ENCODE assay signal across 17 cellular contexts in the genomic region with DNA sequence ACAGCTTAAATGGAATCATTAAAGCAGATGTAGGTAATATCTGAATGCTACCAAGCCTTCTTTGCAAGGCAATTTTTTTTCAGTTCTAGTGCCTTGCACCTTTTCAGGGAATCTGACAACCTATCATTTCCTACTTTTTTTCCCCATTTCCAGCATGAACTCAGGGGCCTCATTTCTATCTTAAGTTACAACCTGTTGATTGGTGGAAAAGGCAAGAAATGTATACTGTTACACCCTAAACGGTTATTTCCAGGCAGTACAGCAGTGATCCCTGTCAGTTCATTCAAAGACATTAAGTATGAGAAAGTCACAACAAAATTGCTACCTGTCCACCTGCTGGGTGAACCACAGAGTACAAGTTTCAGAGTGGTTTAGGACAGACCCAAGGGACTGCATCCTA.
A peak's percentile ranks its signal among the peaks of the same experiment; 100 is the strongest.
DNase-seq lines count a peak whose midpoint lies in the region; TF ChIP-seq lines count a peak whose summit lies in the region.
"Had no signal": no experiment of that assay in that cellular context is flagged by ENCODE, and none has a peak within 500 bp of the region (broad histone marks: within the 10 kb centered on the region; RNA-seq: fewer than 3 reads in every experiment).

No MANE protein-coding gene starts in this region.

- H3K4me3 Mint-ChIP-seq in CD8-positive, alpha-beta memory T cell, result no peak overlapping the region
- H3K4me3 Mint-ChIP-seq: CD4-positive, alpha-beta memory T cell; H9 had no signal

- no peak overlapping the region for H3K9ac ChIP-seq in OCI-LY3 (ENCODE audit: low read length)
- H3K9ac ChIP-seq: GM23248 had no signal

- H3K36me3 Mint-ChIP-seq in CD8-positive, alpha-beta memory T cell, result no peaks in the 10 kb centered on the region
- H3K36me3 Mint-ChIP-seq: CD4-positive, alpha-beta memory T cell had no signal

- H3K4me2 ChIP-seq in OCI-LY3 (ENCODE audit: low read length), result peak overlapping the region; percentile 47
- H3K4me2 ChIP-seq: A549 had no signal

- no peak overlapping the region for H3K27ac Mint-ChIP-seq in CD8-positive, alpha-beta memory T cell
- H3K27ac Mint-ChIP-seq: CD4-positive, alpha-beta memory T cell; H9 had no signal

- no peak for TF ChIP-seq CTCF in OCI-LY3 (IDR thresholded peaks at IDR 0.05; ENCODE audit: low read depth, low read length)

- no peak overlapping the region for H3K27ac ChIP-seq in OCI-LY3 (ENCODE audit: low read length)
- H3K27ac ChIP-seq in CD8-positive, alpha-beta memory T cell (ENCODE audit: low read depth, low read length), result no peak overlapping the region
- H3K27ac ChIP-seq: A549, GM23248 had no signal

- H3K4me3 ChIP-seq in OCI-LY3 (ENCODE audit: low read length), result no peak overlapping the region
- no peak overlapping the region for H3K4me3 ChIP-seq in CD8-positive, alpha-beta memory T cell (ENCODE audit: low read length)
- H3K4me3 ChIP-seq: A549, GM23248 had no signal

- no peaks in the 10 kb centered on the region for H3K27me3 ChIP-seq in OCI-LY3 (ENCODE audit: low read depth, low read length)
- no peaks in the 10 kb centered on the region for H3K27me3 ChIP-seq in CD8-positive, alpha-beta memory T cell (ENCODE audit: insufficient read depth, low read length, poor library complexity, severe bottlenecking)

- H3K9me3 ChIP-seq in OCI-LY3 (ENCODE audit: insufficient read depth, low read length), result no peaks in the 10 kb centered on the region
- no peaks in the 10 kb centered on the region for H3K9me3 ChIP-seq in CD8-positive, alpha-beta memory T cell (ENCODE audit: low read length)
- H3K9me3 ChIP-seq: A549, Caco-2 had no signal

- DNase-seq in NCI-H2227 treated with DMSO at 0.1 percent for 48 hours (lab: John Stamatoyannopoulos, UW) (peak; percentile 86), left kidney (ENCODE audit: low read depth, low spot score) (peak; percentile 12), putamen (ENCODE audit: low spot score) (peak; percentile 73), germinal center (ENCODE audit: low spot score) (no peak), AML-193 (lab: John Stamatoyannopoulos, UW) (no peak)
- DNase-seq in CD8-positive, alpha-beta memory T cell, result no peak
- DNase-seq: 8988T; ACHN; C1 segment of cervical spinal cord; Caco-2; CD4-positive, alpha-beta memory T cell; DMS153; DND-41; GM23248; H9 had no signal

- H2AFZ ChIP-seq in OCI-LY3 (ENCODE audit: low read depth, low read length), result no peak overlapping the region
- H2AFZ ChIP-seq: GM23248 had no signal

- H3K27me3 Mint-ChIP-seq in CD8-positive, alpha-beta memory T cell, result no peaks in the 10 kb centered on the region
- H3K27me3 Mint-ChIP-seq: CD4-positive, alpha-beta memory T cell had no signal

- H3K79me2 ChIP-seq in OCI-LY3 (ENCODE audit: low read length), result no peaks in the 10 kb centered on the region

- H4K20me1 ChIP-seq in OCI-LY3 (ENCODE audit: insufficient read depth, low read length), result no peaks in the 10 kb centered on the region

- no peaks in the 10 kb centered on the region for H3K36me3 ChIP-seq in OCI-LY3 (replicated peaks; ENCODE audit: low read depth, low read length)
- H3K36me3 ChIP-seq in CD8-positive, alpha-beta memory T cell (ENCODE audit: insufficient read depth, low read length), result no peaks in the 10 kb centered on the region

- H3K4me1 ChIP-seq in OCI-LY3 (ENCODE audit: low read length), result peaks cover 16% of the 10 kb centered on the region
- H3K4me1 ChIP-seq in CD8-positive, alpha-beta memory T cell (ENCODE audit: insufficient read depth, low read length), result no peaks in the 10 kb centered on the region
- H3K4me1 ChIP-seq: A549, Caco-2 had no signal

- POLR2A ChIA-PET in CD8-positive, alpha-beta memory T cell (lab: Charles Lee), result no interaction called here

- no peaks in the 10 kb centered on the region for H3K4me1 Mint-ChIP-seq in CD8-positive, alpha-beta memory T cell
- H3K4me1 Mint-ChIP-seq: CD4-positive, alpha-beta memory T cell; H9 had no signal

- H3K9me3 Mint-ChIP-seq in CD8-positive, alpha-beta memory T cell, result peaks cover 0 to 4% (median 0%) of the 10 kb centered on the region in 5 donors
- H3K9me3 Mint-ChIP-seq: H9 had no signal

- CTCF ChIA-PET in CD8-positive, alpha-beta memory T cell (lab: Charles Lee), result no interaction called here

Comparison
In these comparisons a context has a peak if more than half of its experiments do, and no peak if none do; other contexts are left out.
1. DNase-seq: peak in NCI-H2227 treated with DMSO at 0.1 percent for 48 hours (single experiment), left kidney (single experiment) and putamen (single experiment); none in CD8-positive, alpha-beta memory T cell (0 of 5), germinal center (single experiment) and AML-193 (0 of 2).